Comparison of ENCODE assay signal across 1 cellular context in genomic region chr3:5523125-5523524, GRCh38.
TF ChIP-seq lines count a peak whose summit lies in the region.

No MANE protein-coding gene starts in this region.

TF ChIP-seq in K562, 482 proteins besides CTCF, POLR2A, EP300 and RAD21 (continued from another document):
- TF ChIP-seq CGGBP1 (CRISPR knock-in tag; IDR thresholded peaks at IDR 0.05) (no peak), KLF16 (IDR thresholded peaks at IDR 0.05) (no peak), ZNF324 (CRISPR knock-in tag; IDR thresholded peaks at IDR 0.05) (no peak), MYC (IDR thresholded peaks at IDR 0.05; ENCODE audit: low read depth, low read length) (no peak), MYC (CRISPR knock-in tag; IDR thresholded peaks at IDR 0.05; ENCODE audit: borderline replicate concordance, low read depth) (no peak), ZNF584 (CRISPR knock-in tag; IDR thresholded peaks at IDR 0.05; ENCODE audit: low read depth) (no peak), LARP7 (IDR thresholded peaks at IDR 0.05) (no peak), SIN3B (IDR thresholded peaks at IDR 0.05; ENCODE audit: low read depth) (no peak), TCF3 (CRISPR knock-in tag; IDR thresholded peaks at IDR 0.05) (no peak), SIX5 (IDR thresholded peaks at IDR 0.05; ENCODE audit: borderline replicate concordance in 1 of 2, insufficient read depth in 1 of 2, low read depth in 1 of 2, low read length in 2 of 2) (no peak), TGIF2 (CRISPR knock-in tag; IDR thresholded peaks at IDR 0.05) (no peak), PPARD (CRISPR knock-in tag; IDR thresholded peaks at IDR 0.05) (no peak)
